8 cellular contexts compared by ENCODE assay signal in the genomic region with DNA sequence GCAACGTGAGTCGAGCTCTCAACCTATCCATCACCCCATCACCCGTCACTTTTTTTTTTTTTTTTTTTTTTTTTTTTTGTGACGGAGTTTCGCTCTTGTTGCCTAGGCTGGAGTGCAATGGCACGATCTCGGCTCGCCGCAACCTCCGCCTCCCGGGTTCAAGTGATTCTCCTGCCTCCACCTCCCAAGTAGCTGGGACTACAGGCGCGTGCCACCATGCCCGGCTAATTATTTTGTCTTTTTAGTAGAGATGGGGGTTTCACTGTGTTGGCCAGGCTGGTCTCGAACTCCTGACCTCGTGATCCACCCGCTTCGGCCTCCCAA. TPM values are rescaled to one million over a fixed set of nuclear protein-coding genes. Genes with fewer than 3 reads are reported as not detected.
A peak's percentile ranks its signal among the peaks of the same experiment; 100 is the strongest.
DNase-seq lines count a peak whose midpoint lies in the region; ATAC-seq, FAIRE-seq and TF ChIP-seq lines count a peak whose summit lies in the region.
"Not testable (repeated sequence)": the region's sequence is repeated elsewhere in the genome, so short reads cannot be mapped to it uniquely, and the experiment has no call there.

No MANE protein-coding gene starts in this region.

- H3K27ac ChIP-seq in Peyer's patch (peak overlapping the region in 2 of 4 donors; percentile 79 to 92), endothelial cell of umbilical vein (ENCODE audit: insufficient read depth, low read depth, low read length) (peak overlapping the region; percentile 50), parathyroid adenoma (peak overlapping the region; percentile 56), upper lobe of right lung (peak overlapping the region; percentile 84)

- TF ChIP-seq CTCF in Peyer's patch (IDR thresholded peaks at IDR 0.05); endothelial cell of umbilical vein (IDR thresholded peaks at IDR 0.05; ENCODE audit: extremely low read depth in 1 of 2, insufficient read depth in 1 of 2, low read depth in 1 of 2, low read length in 2 of 2); parathyroid adenoma (IDR thresholded peaks at IDR 0.05); upper lobe of right lung (IDR thresholded peaks at IDR 0.05): not testable (repeated sequence)

- not testable (repeated sequence) for H3K27me3 Mint-ChIP-seq in activated naive CD8-positive, alpha-beta T cell

- not testable (repeated sequence) for H3K27me3 ChIP-seq in Peyer's patch; endothelial cell of umbilical vein (ENCODE audit: control insufficient read depth in 2 of 2, insufficient read depth in 2 of 2, low read length in 2 of 2); parathyroid adenoma (ENCODE audit: control insufficient read depth, insufficient read depth, low read length); upper lobe of right lung

- not testable (repeated sequence) for H3K9me1 ChIP-seq in endothelial cell of umbilical vein (replicated peaks; ENCODE audit: control insufficient read depth, extremely low read depth, insufficient read depth, low read length)

- ATAC-seq in HG02870 (IDR thresholded peaks at IDR 0.05; ENCODE audit: unreplicated experiment) (peak; percentile 17), left colon (peak; percentile 15)
- ATAC-seq in upper lobe of right lung = not testable (repeated sequence)

- DNase-seq in Peyer's patch; endothelial cell of umbilical vein (ENCODE audit: low read depth, low spot score); left colon; upper lobe of right lung: not testable (repeated sequence)

- H3K36me3 ChIP-seq in Peyer's patch; endothelial cell of umbilical vein (ENCODE audit: control insufficient read depth in 2 of 2, extremely low read depth in 1 of 2, insufficient read depth in 2 of 2, low read length in 2 of 2); parathyroid adenoma (ENCODE audit: control insufficient read depth, insufficient read depth, low read length); upper lobe of right lung: not testable (repeated sequence)

- FAIRE-seq in endothelial cell of umbilical vein (lab: Jason Lieb, UNC) = not testable (repeated sequence)

- H3K4me2 ChIP-seq in endothelial cell of umbilical vein (ENCODE audit: insufficient read depth, low read length) (peak overlapping the region; percentile 74), parathyroid adenoma (ENCODE audit: low read length) (peak overlapping the region; percentile 88)

- H3K36me3 Mint-ChIP-seq in activated naive CD8-positive, alpha-beta T cell = not testable (repeated sequence)

- H3K9me3 ChIP-seq in Peyer's patch; endothelial cell of umbilical vein (replicated peaks; ENCODE audit: control insufficient read depth, insufficient read depth, low read length); parathyroid adenoma (ENCODE audit: control insufficient read depth, low read length); upper lobe of right lung: not testable (repeated sequence)

- dilution Hi-C loops in endothelial cell of umbilical vein (cut with MboI; ENCODE audit: extremely low pct_ligation_motif_present, low sequenced_read_pairs) = not testable (repeated sequence)

- peak overlapping the region; percentile 37 for H3K9ac ChIP-seq in endothelial cell of umbilical vein (replicated peaks; ENCODE audit: extremely low read depth, insufficient read depth, low read length)
- H3K9ac ChIP-seq in parathyroid adenoma = not testable (repeated sequence)

- not testable (repeated sequence) for H3K79me2 ChIP-seq in endothelial cell of umbilical vein (ENCODE audit: control insufficient read depth, insufficient read depth, low read length); parathyroid adenoma

- H3K4me3 Mint-ChIP-seq in activated naive CD8-positive, alpha-beta T cell = peak overlapping the region; percentile 99

- H3K27ac Mint-ChIP-seq in activated naive CD8-positive, alpha-beta T cell = peak overlapping the region; percentile 99

- not testable (repeated sequence) for BruUV-seq in endothelial cell of umbilical vein (replicated peaks; lab: Mats Ljungman, UMichigan)

- peaks cover 23% of the 10 kb centered on the region for H3K4me1 Mint-ChIP-seq in activated naive CD8-positive, alpha-beta T cell (ENCODE audit: low read depth)

- not testable (repeated sequence) for TF ChIP-seq POLR2A in Peyer's patch (IDR thresholded peaks at IDR 0.05); endothelial cell of umbilical vein (IDR thresholded peaks at IDR 0.05; ENCODE audit: low read depth, low read length)

- H3K4me3 ChIP-seq in GM08714 (ENCODE audit: low read length) = peak overlapping the region; percentile 61
- H3K4me3 ChIP-seq in Peyer's patch = peak overlapping the region; percentile 52 to 66 (median 60)
- peak overlapping the region in 2 of 3 experiments; percentile 25 to 51 for H3K4me3 ChIP-seq in endothelial cell of umbilical vein (replicated peaks in 1 of 3; ENCODE audit: insufficient read depth in 1 of 3, low read depth in 1 of 3, low read length in 3 of 3)
- peak overlapping the region; percentile 67 for H3K4me3 ChIP-seq in parathyroid adenoma (ENCODE audit: low read depth, low read length)
- peak overlapping the region; percentile 71 for H3K4me3 ChIP-seq in upper lobe of right lung

- CTCF ChIA-PET in endothelial cell of umbilical vein (lab: Charles Lee) = interaction anchor here (0.6 to 3.3 kb wide), 17 partner anchors 9 to 338 kb away, joined by 3 to 28 read pairs (median 4); partner anchors contain the start of genes ACLY, CNP and NKIRAS2

- H3K4me1 ChIP-seq in Peyer's patch; endothelial cell of umbilical vein (ENCODE audit: control insufficient read depth, extremely low read depth, insufficient read depth, low read length); parathyroid adenoma; upper lobe of right lung: not testable (repeated sequence)

- POLR2A ChIA-PET in endothelial cell of umbilical vein (lab: Charles Lee) = interaction anchor here (0.7 to 0.8 kb wide), 2 partner anchors 13 to 27 kb away, joined by 3 read pairs; no protein-coding TSS in a partner anchor

- H3K9me3 Mint-ChIP-seq in activated naive CD8-positive, alpha-beta T cell (ENCODE audit: low read depth) = not testable (repeated sequence)

- H2AFZ ChIP-seq in endothelial cell of umbilical vein (ENCODE audit: low read depth, low read length) = peak overlapping the region; percentile 86
- H2AFZ ChIP-seq in parathyroid adenoma = peak overlapping the region; percentile 81

- not testable (repeated sequence) for H4K20me1 ChIP-seq in endothelial cell of umbilical vein (replicated peaks; ENCODE audit: control insufficient read depth, extremely low read depth, insufficient read depth, low read length)

- intact Hi-C loops in endothelial cell of umbilical vein (cut with micrococcal nuclease) = loop anchor here (1.0 kb wide), 3 partner anchors 11 to 87 kb away; partner anchors contain the start of gene DNAJC7
- intact Hi-C loops in left colon (cut with DNase I, micrococcal nuclease); upper lobe of right lung (cut with DNase I): not testable (repeated sequence)

RNA-seq across cellular contexts. Expression of gene ODAD4, which starts 0.4 kb away (rescaled TPM):
- total RNA-seq in Peyer's patch = 1 to 10 TPM in 1 of 4 donors, not detected in 3; 2.1 TPM
- 0.60 and 1.0 TPM in 2 replicates for total RNA-seq in endothelial cell of umbilical vein
- 0.19 TPM in 1 of 2 replicates, not detected in the other for polyA plus RNA-seq in endothelial cell of umbilical vein
- 0.06 and 0.17 TPM in 2 replicates for polyA plus RNA-seq in endothelial cell of umbilical vein (2011; cell fraction: cytosol; rRNA removed)
- 1.1 and 1.2 TPM in 2 replicates for polyA plus RNA-seq in endothelial cell of umbilical vein (2011; cell fraction: nucleus; rRNA removed)
- polyA plus RNA-seq in endothelial cell of umbilical vein (2012) = 0.74 and 0.75 TPM in 2 replicates
- polyA minus RNA-seq in endothelial cell of umbilical vein = 0.17 and 0.34 TPM in 2 replicates
- polyA minus RNA-seq in endothelial cell of umbilical vein (2011; cell fraction: cytosol; rRNA and poly(A)+ RNA removed) = not detected
- 0.58 and 0.72 TPM in 2 replicates for polyA minus RNA-seq in endothelial cell of umbilical vein (2011; cell fraction: nucleus; rRNA and poly(A)+ RNA removed)
- under 1 TPM; 0.12 to 0.20 TPM for total RNA-seq in left colon
- total RNA-seq in upper lobe of right lung = 1.0 TPM

RNA-seq across cellular contexts. Expression of gene ACLY, which starts 12.0 kb away (rescaled TPM):
- total RNA-seq in Peyer's patch (100 to 1,000 TPM in 1 of 4 donors, 10 to 100 TPM in 3; 54.5 to 108 (median 74.0) TPM), endothelial cell of umbilical vein (324 and 329 TPM in 2 replicates), left colon (100 to 1,000 TPM in 1 of 2 donors, 10 to 100 TPM in 1; 88.2 to 125 TPM), upper lobe of right lung (112 TPM)
- 174 and 176 TPM in 2 replicates for polyA plus RNA-seq in endothelial cell of umbilical vein
- polyA plus RNA-seq in endothelial cell of umbilical vein (2011; cell fraction: cytosol; rRNA removed) = 178 and 181 TPM in 2 replicates
- polyA plus RNA-seq in endothelial cell of umbilical vein (2011; cell fraction: nucleus; rRNA removed) = 233 and 236 TPM in 2 replicates
- 192 and 195 TPM in 2 replicates for polyA plus RNA-seq in endothelial cell of umbilical vein (2012)
- 400 and 417 TPM in 2 replicates for polyA minus RNA-seq in endothelial cell of umbilical vein
- 189 TPM for polyA minus RNA-seq in endothelial cell of umbilical vein (2011; cell fraction: cytosol; rRNA and poly(A)+ RNA removed)
- polyA minus RNA-seq in endothelial cell of umbilical vein (2011; cell fraction: nucleus; rRNA and poly(A)+ RNA removed) = 122 and 125 TPM in 2 replicates

RNA-seq across cellular contexts. Expression of gene CNP, which starts 35.8 kb away (rescaled TPM):
- total RNA-seq in Peyer's patch (10 to 100 TPM; 24.7 to 76.7 (median 43.4) TPM), endothelial cell of umbilical vein (84.9 and 88.3 TPM in 2 replicates), left colon (10 to 100 TPM; 45.6 to 53.6 TPM), upper lobe of right lung (51.1 TPM)
- 48.6 and 49.4 TPM in 2 replicates for polyA plus RNA-seq in endothelial cell of umbilical vein
- 36.9 and 45.8 TPM in 2 replicates for polyA plus RNA-seq in endothelial cell of umbilical vein (2011; cell fraction: cytosol; rRNA removed)
- 33.7 and 34.5 TPM in 2 replicates for polyA plus RNA-seq in endothelial cell of umbilical vein (2011; cell fraction: nucleus; rRNA removed)
- polyA plus RNA-seq in endothelial cell of umbilical vein (2012) = 56.7 and 63.5 TPM in 2 replicates
- 137 and 194 TPM in 2 replicates for polyA minus RNA-seq in endothelial cell of umbilical vein
- 37.2 TPM for polyA minus RNA-seq in endothelial cell of umbilical vein (2011; cell fraction: cytosol; rRNA and poly(A)+ RNA removed)
- polyA minus RNA-seq in endothelial cell of umbilical vein (2011; cell fraction: nucleus; rRNA and poly(A)+ RNA removed) = 25.3 and 45.3 TPM in 2 replicates
